ENCODE assay signal across 24 cellular contexts in genomic region chr3:123137001-123137400, GRCh38.
"Had no signal": no experiment of that assay in that cellular context is flagged by ENCODE, and none has a peak within 500 bp of the region (broad histone marks: within the 10 kb centered on the region; RNA-seq: fewer than 3 reads in every experiment).

No MANE protein-coding gene starts in this region.

- H3K9me3 Mint-ChIP-seq: activated B cell treated with CpG ODN at 0.5 μM for 24 hours; activated naive CD4-positive, alpha-beta T cell treated with anti-CD3 and anti-CD28 coated beads, Interleukin-2, amount 50 U/mL, for 72 hours; activated T-cell treated with anti-CD3 and anti-CD28 coated beads, Interleukin-2, amount 50 U/mL, for 24 hours; activated T-helper 17 cell treated with anti-CD3 and anti-CD28 coated beads, Interleukin-2, amount 50 U/mL, for 72 hours; natural killer cell treated with Interleukin-12 subunit alpha and Interleukin-12 subunit beta and Interleukin-15 and Interleukin-18, amount 100 ng/mL, for 72 hours had no signal

- H3K4me1 ChIP-seq: pancreas, upper lobe of left lung had no signal

- H3K27ac ChIP-seq: brain microvascular endothelial cell, pancreas, upper lobe of left lung had no signal

- H3K27ac Mint-ChIP-seq: activated B cell treated with CpG ODN at 0.5 μM for 24 hours; activated CD4-positive, alpha-beta T cell treated with anti-CD3 and anti-CD28 coated beads for 36 hours; activated naive CD4-positive, alpha-beta T cell treated with anti-CD3 and anti-CD28 coated beads, Interleukin-2, amount 50 U/mL, for 72 hours; activated T-cell treated with anti-CD3 and anti-CD28 coated beads, Interleukin-2, amount 50 U/mL, for 24 hours; activated T-helper 17 cell treated with anti-CD3 and anti-CD28 coated beads, Interleukin-2, amount 50 U/mL, for 72 hours; natural killer cell treated with Interleukin-12 subunit alpha and Interleukin-12 subunit beta and Interleukin-15 and Interleukin-18, amount 100 ng/mL, for 72 hours had no signal

- H3K27me3 ChIP-seq: brain microvascular endothelial cell, pancreas, upper lobe of left lung had no signal

- H3K9me3 ChIP-seq: pancreas, upper lobe of left lung had no signal

- H3K27me3 Mint-ChIP-seq: activated B cell treated with CpG ODN at 0.5 μM for 24 hours; activated CD4-positive, alpha-beta T cell treated with anti-CD3 and anti-CD28 coated beads for 36 hours; activated T-cell treated with anti-CD3 and anti-CD28 coated beads, Interleukin-2, amount 50 U/mL, for 24 hours; activated T-helper 17 cell treated with anti-CD3 and anti-CD28 coated beads, Interleukin-2, amount 50 U/mL, for 72 hours; natural killer cell treated with Interleukin-12 subunit alpha and Interleukin-12 subunit beta and Interleukin-15 and Interleukin-18, amount 100 ng/mL, for 72 hours had no signal

- H3K36me3 Mint-ChIP-seq: natural killer cell treated with Interleukin-12 subunit alpha and Interleukin-12 subunit beta and Interleukin-15 and Interleukin-18, amount 100 ng/mL, for 72 hours had no signal

- H3K4me3 Mint-ChIP-seq: activated B cell treated with CpG ODN at 0.5 μM for 24 hours; activated CD4-positive, alpha-beta T cell treated with anti-CD3 and anti-CD28 coated beads for 36 hours; activated T-cell treated with anti-CD3 and anti-CD28 coated beads, Interleukin-2, amount 50 U/mL, for 24 hours; activated T-helper 17 cell treated with anti-CD3 and anti-CD28 coated beads, Interleukin-2, amount 50 U/mL, for 72 hours; natural killer cell treated with Interleukin-12 subunit alpha and Interleukin-12 subunit beta and Interleukin-15 and Interleukin-18, amount 100 ng/mL, for 72 hours had no signal

- DNase-seq: activated B cell treated with CpG ODN at 0.5 μM for 24 hours; activated CD4-positive, alpha-beta T cell treated with anti-CD3 and anti-CD28 coated beads for 36 hours; activated CD4-positive, alpha-beta T cell treated with anti-CD3 and anti-CD28 coated beads, Interleukin-2, amount 50 U/mL, for 4 hours; activated CD8-positive, alpha-beta memory T cell treated with anti-CD3 and anti-CD28 coated beads for 24 hours; activated CD8-positive, alpha-beta memory T cell treated with anti-CD3 and anti-CD28 coated beads, Interleukin-2, amount 50 U/mL, for 4 hours; activated T-cell treated with anti-CD3 and anti-CD28 coated beads, Interleukin-2, amount 50 U/mL, for 24 hours; brain microvascular endothelial cell; caudate nucleus; dermis blood vessel endothelial cell; effector CD8-positive, alpha-beta T cell; foreskin melanocyte; hippocampal formation; left ventricle myocardium superior; mammary epithelial cell; pancreas; right cardiac atrium; stimulated activated CD4-positive, alpha-beta T cell treated with anti-CD3 and anti-CD28 coated beads, Interleukin-12 subunit alpha, Interleukin-12 subunit beta, amount 100 ng/mL, for 4 hours; stimulated activated CD4-positive, alpha-beta T cell treated with anti-CD3 and anti-CD28 coated beads, Interleukin-4, amount 100 ng/mL, for 4 hours; stimulated activated naive CD8-positive, alpha-beta T cell treated with anti-CD3 and anti-CD28 coated beads, Interleukin-15, Interleukin-2, amounts not matched to agents 100 U/mL and 50 U/mL, for 24 hours; upper lobe of left lung had no signal

- ATAC-seq: activated CD4-positive, alpha-beta T cell treated with anti-CD3 and anti-CD28 coated beads for 36 hours; activated naive CD4-positive, alpha-beta T cell treated with anti-CD3 and anti-CD28 coated beads, Interleukin-2, amount 50 U/mL, for 72 hours; activated T-helper 17 cell treated with anti-CD3 and anti-CD28 coated beads, Interleukin-2, amount 50 U/mL, for 72 hours; esophagus mucosa; left ventricle myocardium superior; natural killer cell treated with Interleukin-12 subunit alpha and Interleukin-12 subunit beta and Interleukin-15 and Interleukin-18, amount 100 ng/mL, for 72 hours; pancreas; right cardiac atrium; stimulated activated naive CD8-positive, alpha-beta T cell treated with anti-CD3 and anti-CD28 coated beads, Interleukin-15, Interleukin-2, amounts not matched to agents 100 U/mL and 50 U/mL, for 24 hours had no signal

- H3K4me3 ChIP-seq: pancreas, upper lobe of left lung had no signal

- H3K4me1 Mint-ChIP-seq: activated B cell treated with CpG ODN at 0.5 μM for 24 hours; activated CD4-positive, alpha-beta T cell treated with anti-CD3 and anti-CD28 coated beads for 36 hours; activated T-helper 17 cell treated with anti-CD3 and anti-CD28 coated beads, Interleukin-2, amount 50 U/mL, for 72 hours had no signal
